Comparison of ENCODE assay signal across 8 cellular contexts in genomic region chr1:156118175-156118868, GRCh38. TPM values are rescaled to one million over a fixed set of nuclear protein-coding genes. Genes with fewer than 3 reads are reported as not detected.
DNase-seq lines count a peak whose midpoint lies in the region; ATAC-seq and TF ChIP-seq lines count a peak whose summit lies in the region.
"Had no signal": no experiment of that assay in that cellular context is flagged by ENCODE, and none has a peak within 500 bp of the region (broad histone marks: within the 10 kb centered on the region; RNA-seq: fewer than 3 reads in every experiment).

No MANE protein-coding gene starts in this region.

- H3K36me3 ChIP-seq in MG63: peaks cover 68% of the 10 kb centered on the region
- no peaks in the 10 kb centered on the region for H3K36me3 ChIP-seq in kidney epithelial cell (ENCODE audit: control insufficient read depth, insufficient read depth, low read length)

- TSS peak; percentile 1 for BruUV-seq in MCF 10A (replicated peaks; lab: Mats Ljungman, UMichigan)

- ATAC-seq in HG02981 (IDR thresholded peaks at IDR 0.05; ENCODE audit: unreplicated experiment) (no peak), HG02884 (IDR thresholded peaks at IDR 0.05; ENCODE audit: unreplicated experiment) (no peak)

- H3K9me3 Mint-ChIP-seq in MCF 10A (ENCODE audit: unreplicated experiment): no peaks in the 10 kb centered on the region

- H3K27me3 ChIP-seq in MG63 (no peaks in the 10 kb centered on the region), kidney epithelial cell (ENCODE audit: control insufficient read depth, insufficient read depth, low read length) (no peaks in the 10 kb centered on the region)

- no peaks in the 10 kb centered on the region for H3K27me3 Mint-ChIP-seq in MCF 10A (ENCODE audit: insufficient read depth, unreplicated experiment)

- peaks cover 45% of the 10 kb centered on the region for H3K36me3 Mint-ChIP-seq in MCF 10A (ENCODE audit: insufficient read depth, unreplicated experiment)

- peak; percentile 51 for DNase-seq in MG63
- peak; percentile 75 for DNase-seq in MCF 10A (ENCODE audit: unreplicated experiment)
- no peak for DNase-seq in kidney epithelial cell (ENCODE audit: low read depth)
- DNase-seq in substantia nigra (lab: John Stamatoyannopoulos, UW): peak in 4 of 49 donors; percentile 17 to 41 (median 28)
- DNase-seq in RKO (ENCODE audit: low spot score): no peak
- DNase-seq: NCI-H1092 treated with DMSO at 0.1 percent for 48 hours had no signal

- peak overlapping the region; percentile 96 for H3K27ac Mint-ChIP-seq in MCF 10A (ENCODE audit: low read depth, unreplicated experiment)

- H3K9me3 ChIP-seq in MG63: peaks cover 2% of the 10 kb centered on the region; the same call in 1 of the 2 replicates

- intact Hi-C loops in MCF 10A (cut with micrococcal nuclease): no loop called here

- peak overlapping the region; percentile 79 for H3K4me3 Mint-ChIP-seq in MCF 10A (ENCODE audit: unreplicated experiment)

- POLR2A ChIA-PET in MCF 10A (lab: Yijun Ruan, JAX): interaction anchor here (0.6 to 25.7 kb wide), 11 partner anchors 9 to 1140 kb away, joined by 3 to 960 read pairs (median 4); partner anchors contain the start of genes PMF1, SMG5 and TMEM79

- TF ChIP-seq CTCF in MCF 10A (IDR thresholded peaks at IDR 0.05; ENCODE audit: unreplicated experiment) (no peak), kidney epithelial cell (IDR thresholded peaks at IDR 0.05; ENCODE audit: insufficient read depth, low read length, poor library complexity, severe bottlenecking) (no peak)

- H3K4me1 Mint-ChIP-seq in MCF 10A (ENCODE audit: insufficient read depth, unreplicated experiment): peaks cover 60% of the 10 kb centered on the region

- H3K4me3 ChIP-seq in MG63: peak overlapping the region; percentile 96
- H3K4me3 ChIP-seq in kidney epithelial cell (ENCODE audit: low read depth, low read length): peak overlapping the region; percentile 0

- CTCF ChIA-PET in MCF 10A (lab: Yijun Ruan, JAX): interaction anchor here (0.6 to 46.2 kb wide), 7 partner anchors 11 to 401 kb away, joined by 3 to 1892 read pairs (median 5); partner anchors contain the start of gene MEX3A

- peak overlapping the region; percentile 56 for H3K27ac ChIP-seq in substantia nigra (ENCODE audit: low read depth, low read length, poor library complexity, severe bottlenecking)

RNA-seq across cellular contexts. Expression of gene LMNA, which starts 3.8 kb away (rescaled TPM):
- 1,337 and 1,568 TPM in 2 replicates for total RNA-seq in MG63 (2014; rRNA removed; shearing (Covaris generic); ENCODE audit: low replicate concordance)
- total RNA-seq in MCF 10A (2022) (620 and 716 TPM in 2 replicates), kidney epithelial cell (251 and 280 TPM in 2 replicates)

RNA-seq across cellular contexts. Expression of gene SEMA4A, which starts 35.1 kb away (rescaled TPM):
- total RNA-seq in MG63 (2014; rRNA removed; shearing (Covaris generic); ENCODE audit: low replicate concordance): 0.49 TPM in 1 of 2 replicates, not detected in the other
- total RNA-seq in MCF 10A (2022) (1.5 and 4.7 TPM in 2 replicates), kidney epithelial cell (2.6 and 3.8 TPM in 2 replicates)

RNA-seq across cellular contexts. Expression of gene MEX3A, which starts 36.1 kb away (rescaled TPM):
- total RNA-seq in MG63 (2014; rRNA removed; shearing (Covaris generic); ENCODE audit: low replicate concordance): 2.3 and 2.7 TPM in 2 replicates
- total RNA-seq in MCF 10A (2022) (0.88 and 0.91 TPM in 2 replicates), kidney epithelial cell (34.5 and 34.6 TPM in 2 replicates)

RNA-seq across cellular contexts. Expression of gene RAB25, which starts 57.4 kb away (rescaled TPM):
- not detected in 2 replicates for total RNA-seq in MG63 (2014; rRNA removed; shearing (Covaris generic); ENCODE audit: low replicate concordance)
- total RNA-seq in MCF 10A (2022) (1.6 and 5.5 TPM in 2 replicates), kidney epithelial cell (30.4 and 46.0 TPM in 2 replicates)

Comparison
In these comparisons a context has a peak if more than half of its experiments do, and no peak if none do; other contexts are left out.
1. DNase-seq: peak in MG63 (single experiment) and MCF 10A (single experiment); none in kidney epithelial cell (single experiment) and RKO (single experiment).